In genomic region chr19:40663712-40664692, GRCh38 we compare ENCODE assay signal across 8 cellular contexts. TPM values are rescaled to one million over a fixed set of nuclear protein-coding genes. Genes with fewer than 3 reads are reported as not detected.
A peak's percentile ranks its signal among the peaks of the same experiment; 100 is the strongest.
DNase-seq lines count a peak whose midpoint lies in the region; ATAC-seq and TF ChIP-seq lines count a peak whose summit lies in the region.

No MANE protein-coding gene starts in this region.

- peak; percentile 26 for ATAC-seq in activated naive CD8-positive, alpha-beta T cell treated with anti-CD3 and anti-CD28 coated beads, Interleukin-2, amount 50 U/mL, for 24 hours
- peak; percentile 11 for ATAC-seq in stimulated activated naive CD8-positive, alpha-beta T cell treated with anti-CD3 and anti-CD28 coated beads, Interleukin-15, Interleukin-2, amounts not matched to agents 100 U/mL and 50 U/mL, for 24 hours
- ATAC-seq in HG02840 (IDR thresholded peaks at IDR 0.05; ENCODE audit: low FRiP score, unreplicated experiment), result no peak

- peaks cover 12% of the 10 kb centered on the region for H3K36me3 ChIP-seq in BJ (ENCODE audit: control insufficient read depth, insufficient read depth, low read length)
- H3K36me3 ChIP-seq in iPS-20b (ENCODE audit: insufficient read depth, low read depth, low read length), result peaks cover 11% of the 10 kb centered on the region

- no peaks in the 10 kb centered on the region for H3K27me3 Mint-ChIP-seq in IgD-negative memory B cell
- H3K27me3 Mint-ChIP-seq in activated naive CD8-positive, alpha-beta T cell treated with anti-CD3 and anti-CD28 coated beads, Interleukin-2, amount 50 U/mL, for 24 hours, result no peaks in the 10 kb centered on the region

- DNase-seq in BJ (ENCODE audit: low read depth) (no peak), SIG-M5 (lab: John Stamatoyannopoulos, UW) (no peak), HT-29 (ENCODE audit: low spot score) (no peak)
- DNase-seq in activated naive CD8-positive, alpha-beta T cell treated with anti-CD3 and anti-CD28 coated beads, Interleukin-2, amount 50 U/mL, for 24 hours, result peak; percentile 35
- DNase-seq in stimulated activated naive CD8-positive, alpha-beta T cell treated with anti-CD3 and anti-CD28 coated beads, Interleukin-15, Interleukin-2, amounts not matched to agents 100 U/mL and 50 U/mL, for 24 hours, result peak; percentile 43

- H3K36me3 Mint-ChIP-seq in IgD-negative memory B cell, result peaks cover 6% of the 10 kb centered on the region
- peaks cover 8% of the 10 kb centered on the region for H3K36me3 Mint-ChIP-seq in activated naive CD8-positive, alpha-beta T cell treated with anti-CD3 and anti-CD28 coated beads, Interleukin-2, amount 50 U/mL, for 24 hours (ENCODE audit: low read depth)

- POLR2A ChIA-PET in BJ (lab: Charles Lee), result interaction anchor here (0.7 to 1.2 kb wide), 2 partner anchors 114 to 374 kb away, joined by 3 read pairs; partner anchors contain the start of gene RAB4B

- no peaks in the 10 kb centered on the region for H3K4me1 ChIP-seq in iPS-20b (ENCODE audit: insufficient read depth, low read length)

- peak overlapping the region; percentile 37 to 95 (median 89) for H3K4me3 Mint-ChIP-seq in IgD-negative memory B cell
- peak overlapping the region; percentile 76 for H3K4me3 Mint-ChIP-seq in activated naive CD8-positive, alpha-beta T cell treated with anti-CD3 and anti-CD28 coated beads, Interleukin-2, amount 50 U/mL, for 24 hours

- H3K9me3 Mint-ChIP-seq in IgD-negative memory B cell, result no peaks in the 10 kb centered on the region
- H3K9me3 Mint-ChIP-seq in activated naive CD8-positive, alpha-beta T cell treated with anti-CD3 and anti-CD28 coated beads, Interleukin-2, amount 50 U/mL, for 24 hours, result no peaks in the 10 kb centered on the region

- no peak overlapping the region for H3K27ac ChIP-seq in iPS-20b (ENCODE audit: low read length)

- H3K4me3 ChIP-seq in BJ (ENCODE audit: low read depth, low read length) (peak overlapping the region; percentile 52), iPS-20b (ENCODE audit: low read length) (peak overlapping the region; percentile 74)

- CTCF ChIA-PET in BJ (lab: Yijun Ruan, JAX), result interaction anchor here (0.6 to 5.4 kb wide), 40 partner anchors 8 to 634 kb away, joined by 3 to 49 read pairs (median 4); partner anchors contain the start of genes COQ8B, ITPKC, NUMBL and RAB4B

- peaks cover 6 to 12% (median 11%) of the 10 kb centered on the region in 3 donors for H3K4me1 Mint-ChIP-seq in IgD-negative memory B cell
- H3K4me1 Mint-ChIP-seq in activated naive CD8-positive, alpha-beta T cell treated with anti-CD3 and anti-CD28 coated beads, Interleukin-2, amount 50 U/mL, for 24 hours, result peaks cover 28% of the 10 kb centered on the region

- H3K27me3 ChIP-seq in BJ (ENCODE audit: control insufficient read depth, insufficient read depth, low read length), result no peaks in the 10 kb centered on the region
- H3K27me3 ChIP-seq in iPS-20b (ENCODE audit: insufficient read depth, low read length), result peaks cover 7% of the 10 kb centered on the region; the same call in 1 of the 2 replicates

- no peak for TF ChIP-seq CTCF in BJ (IDR thresholded peaks at IDR 0.05; ENCODE audit: insufficient read depth, low read depth, low read length)

- H3K9me3 ChIP-seq in iPS-20b (ENCODE audit: insufficient read depth, low read depth, low read length), result no peaks in the 10 kb centered on the region

- H3K9ac ChIP-seq in iPS-20b (ENCODE audit: low read depth, low read length), result peak overlapping the region; percentile 65; the same call in 1 of the 2 replicates

- peak overlapping the region; percentile 62 to 94 (median 84) for H3K27ac Mint-ChIP-seq in IgD-negative memory B cell
- peak overlapping the region; percentile 83 for H3K27ac Mint-ChIP-seq in activated naive CD8-positive, alpha-beta T cell treated with anti-CD3 and anti-CD28 coated beads, Interleukin-2, amount 50 U/mL, for 24 hours

RNA-seq across cellular contexts. Expression of gene NUMBL, which starts 26.4 kb away (rescaled TPM):
- polyA plus RNA-seq in BJ (2011; rRNA removed) (15.9 and 28.6 TPM in 2 replicates), IgD-negative memory B cell (4.0 TPM)
- polyA minus RNA-seq in BJ (2011; rRNA and poly(A)+ RNA removed), result 10.2 and 13.9 TPM in 2 replicates
- total RNA-seq in HT-29 (2014; rRNA removed; shearing (Covaris generic)), result 13.4 and 14.6 TPM in 2 replicates

RNA-seq across cellular contexts. Expression of gene COQ8B, which starts 52.7 kb away (rescaled TPM):
- polyA plus RNA-seq in BJ (2011; rRNA removed) (22.7 and 35.3 TPM in 2 replicates), IgD-negative memory B cell (24.2 TPM)
- polyA minus RNA-seq in BJ (2011; rRNA and poly(A)+ RNA removed), result 15.0 and 20.8 TPM in 2 replicates
- 57.2 and 71.3 TPM in 2 replicates for total RNA-seq in HT-29 (2014; rRNA removed; shearing (Covaris generic))

RNA-seq across cellular contexts. Expression of gene ITPKC, which starts 52.9 kb away (rescaled TPM):
- polyA plus RNA-seq in BJ (2011; rRNA removed) (8.9 and 11.9 TPM in 2 replicates), IgD-negative memory B cell (8.8 TPM)
- polyA minus RNA-seq in BJ (2011; rRNA and poly(A)+ RNA removed), result 10.0 and 16.4 TPM in 2 replicates
- total RNA-seq in HT-29 (2014; rRNA removed; shearing (Covaris generic)), result 52.2 and 58.5 TPM in 2 replicates

Comparison
In these comparisons a context has a peak if more than half of its experiments do, and no peak if none do; other contexts are left out.
1. DNase-seq: peak in activated naive CD8-positive, alpha-beta T cell treated with anti-CD3 and anti-CD28 coated beads, Interleukin-2, amount 50 U/mL, for 24 hours (single experiment) and stimulated activated naive CD8-positive, alpha-beta T cell treated with anti-CD3 and anti-CD28 coated beads, Interleukin-15, Interleukin-2, amounts not matched to agents 100 U/mL and 50 U/mL, for 24 hours (single experiment); none in BJ (single experiment), SIG-M5 (single experiment) and HT-29 (single experiment).